ENCODE assay signal across 11 cellular contexts in genomic region chr6:331622-332521, GRCh38. TPM values are rescaled to one million over a fixed set of nuclear protein-coding genes. Genes with fewer than 3 reads are reported as not detected.
DNase-seq lines count a peak whose midpoint lies in the region; ATAC-seq and TF ChIP-seq lines count a peak whose summit lies in the region.
"Had no signal": no experiment of that assay in that cellular context is flagged by ENCODE, and none has a peak within 500 bp of the region (broad histone marks: within the 10 kb centered on the region; RNA-seq: fewer than 3 reads in every experiment).

No MANE protein-coding gene starts in this region.

- CTCF ChIA-PET in activated CD8-positive, alpha-beta T cell treated with anti-CD3 and anti-CD28 coated beads, Interleukin-2, amount 10 ng/mL, durations not matched to agents 7 days and 5 days (lab: Charles Lee), result interaction anchor here (0.8 to 2.9 kb wide), 5 partner anchors 9 to 144 kb away, joined by 3 to 8 read pairs (median 4); partner anchors contain the start of gene DUSP22

- H3K27me3 Mint-ChIP-seq in activated CD8-positive, alpha-beta T cell treated with anti-CD3 and anti-CD28 coated beads, Interleukin-2, amount 10 ng/mL, durations not matched to agents 7 days and 5 days (ENCODE audit: low read depth), result no peaks in the 10 kb centered on the region
- H3K27me3 Mint-ChIP-seq in glutamatergic neuron (ENCODE audit: unreplicated experiment), result peaks cover 4% of the 10 kb centered on the region
- H3K27me3 Mint-ChIP-seq: effector memory CD8-positive, alpha-beta T cell had no signal

- no peak for TF ChIP-seq CTCF in glutamatergic neuron (IDR thresholded peaks at IDR 0.05; ENCODE audit: partially characterized antibody, unreplicated experiment)

- DNase-seq in myocyte (ENCODE audit: low read depth) (peak; percentile 70), glutamatergic neuron (no peak), NCI-H69 (lab: John Stamatoyannopoulos, UW) (no peak)
- no peak for DNase-seq in activated CD8-positive, alpha-beta T cell treated with anti-CD3 and anti-CD28 coated beads, Interleukin-2, amount 10 ng/mL, durations not matched to agents 7 days and 5 days
- DNase-seq in NK-92 treated with Interleukin-12 subunit alpha and Interleukin-12 subunit beta, amount 100 ng/mL, for 24 hours (lab: John Stamatoyannopoulos, UW), result no peak
- DNase-seq: effector memory CD8-positive, alpha-beta T cell; left ventricle myocardium inferior; NCI-H146 had no signal

- H3K36me3 Mint-ChIP-seq in activated CD8-positive, alpha-beta T cell treated with anti-CD3 and anti-CD28 coated beads, Interleukin-2, amount 10 ng/mL, durations not matched to agents 7 days and 5 days (ENCODE audit: low read depth), result no peaks in the 10 kb centered on the region
- H3K36me3 Mint-ChIP-seq in glutamatergic neuron (ENCODE audit: unreplicated experiment), result peaks cover 6% of the 10 kb centered on the region

- H3K27ac Mint-ChIP-seq in activated CD8-positive, alpha-beta T cell treated with anti-CD3 and anti-CD28 coated beads, Interleukin-2, amount 10 ng/mL, durations not matched to agents 7 days and 5 days, result no peak overlapping the region
- no peak overlapping the region for H3K27ac Mint-ChIP-seq in glutamatergic neuron (ENCODE audit: unreplicated experiment)
- H3K27ac Mint-ChIP-seq: effector memory CD8-positive, alpha-beta T cell had no signal

- ATAC-seq in GM18517 (IDR thresholded peaks at IDR 0.05; ENCODE audit: unreplicated experiment) (peak; percentile 57), GM21447 (IDR thresholded peaks at IDR 0.05; ENCODE audit: unreplicated experiment) (peak; percentile 49), HG03175 (IDR thresholded peaks at IDR 0.05; ENCODE audit: unreplicated experiment) (peak; percentile 54)
- ATAC-seq in activated CD8-positive, alpha-beta T cell treated with anti-CD3 and anti-CD28 coated beads, Interleukin-2, amount 10 ng/mL, durations not matched to agents 7 days and 5 days, result no peak
- ATAC-seq: effector memory CD8-positive, alpha-beta T cell had no signal

- POLR2A ChIA-PET in activated CD8-positive, alpha-beta T cell treated with anti-CD3 and anti-CD28 coated beads, Interleukin-2, amount 10 ng/mL, durations not matched to agents 7 days and 5 days (lab: Charles Lee), result interaction anchor here (1.1 to 1.5 kb wide), 3 partner anchors 39 to 60 kb away, joined by 3 to 4 read pairs (median 4); partner anchors contain the start of gene IRF4

- peaks cover 17% of the 10 kb centered on the region for H3K4me1 Mint-ChIP-seq in activated CD8-positive, alpha-beta T cell treated with anti-CD3 and anti-CD28 coated beads, Interleukin-2, amount 10 ng/mL, durations not matched to agents 7 days and 5 days (ENCODE audit: low read depth)
- H3K4me1 Mint-ChIP-seq in glutamatergic neuron (ENCODE audit: low read depth, unreplicated experiment), result peaks cover 10% of the 10 kb centered on the region

- H3K4me3 Mint-ChIP-seq in activated CD8-positive, alpha-beta T cell treated with anti-CD3 and anti-CD28 coated beads, Interleukin-2, amount 10 ng/mL, durations not matched to agents 7 days and 5 days, result no peak overlapping the region
- H3K4me3 Mint-ChIP-seq in glutamatergic neuron (ENCODE audit: unreplicated experiment), result no peak overlapping the region
- H3K4me3 Mint-ChIP-seq: effector memory CD8-positive, alpha-beta T cell had no signal

- no peaks in the 10 kb centered on the region for H3K9me3 Mint-ChIP-seq in activated CD8-positive, alpha-beta T cell treated with anti-CD3 and anti-CD28 coated beads, Interleukin-2, amount 10 ng/mL, durations not matched to agents 7 days and 5 days (ENCODE audit: insufficient read depth)
- H3K9me3 Mint-ChIP-seq in glutamatergic neuron (ENCODE audit: unreplicated experiment), result peaks cover 8% of the 10 kb centered on the region
- H3K9me3 Mint-ChIP-seq: effector memory CD8-positive, alpha-beta T cell had no signal

RNA-seq across cellular contexts. Expression of gene DUSP22, which starts 39.6 kb away (rescaled TPM):
- total RNA-seq in myocyte, result 29.0 and 46.4 TPM in 2 replicates
- 32.6 TPM for polyA plus RNA-seq in myocyte (2012)
- total RNA-seq in activated CD8-positive, alpha-beta T cell treated with anti-CD3 and anti-CD28 coated beads, Interleukin-2, amount 10 ng/mL, durations not matched to agents 7 days and 5 days, result 10 to 100 TPM; 32.6 to 33.2 TPM
- 40.4 TPM for total RNA-seq in glutamatergic neuron (ENCODE audit: unreplicated experiment)

RNA-seq across cellular contexts. Expression of gene IRF4, which starts 59.7 kb away (rescaled TPM):
- total RNA-seq in myocyte (not detected in 2 replicates), glutamatergic neuron (ENCODE audit: unreplicated experiment) (0.37 TPM)
- polyA plus RNA-seq in myocyte (2012), result 0.01 TPM
- 10 to 100 TPM; 91.2 to 95.2 TPM for total RNA-seq in activated CD8-positive, alpha-beta T cell treated with anti-CD3 and anti-CD28 coated beads, Interleukin-2, amount 10 ng/mL, durations not matched to agents 7 days and 5 days

Comparison
In these comparisons a context has a peak if more than half of its experiments do, and no peak if none do; other contexts are left out.
1. RNA of gene IRF4, which starts 59.7 kb away (total RNA-seq): 91.2 to 95.2 TPM in activated CD8-positive, alpha-beta T cell treated with anti-CD3 and anti-CD28 coated beads, Interleukin-2, amount 10 ng/mL, durations not matched to agents 7 days and 5 days; 0.37 TPM in glutamatergic neuron (single experiment) and not detected in myocyte; every median in the first group is over 10 times any median in the second.